In the genomic region with DNA sequence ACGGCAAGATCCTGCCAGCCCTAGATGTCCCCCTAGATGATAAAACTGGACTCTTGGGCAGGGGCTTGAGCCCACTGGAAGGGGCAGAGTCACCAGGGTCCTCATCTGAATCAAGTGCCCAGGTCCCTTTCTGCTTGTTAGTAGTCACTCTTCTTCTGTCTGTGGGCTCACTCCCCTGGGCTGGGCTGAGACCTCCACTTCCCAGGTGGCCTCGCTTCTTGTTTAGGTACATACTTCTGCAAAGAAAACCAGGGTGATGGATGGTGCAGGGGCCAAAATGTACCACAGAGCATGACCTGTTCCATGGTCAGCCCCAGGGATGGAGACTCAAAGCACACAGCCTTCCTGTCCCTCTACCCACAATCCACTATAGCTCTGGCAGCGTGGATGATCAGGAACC, we compare ENCODE assay signal across 1 cellular context.
TF ChIP-seq lines count a peak whose summit lies in the region.

No MANE protein-coding gene starts in this region.

TF ChIP-seq in WTC11, 78 proteins besides CTCF, POLR2A, EP300 and RAD21 (continued from another document):
- TF ChIP-seq MAX (CRISPR knock-in tag; IDR thresholded peaks at IDR 0.05), result no peak
- TF ChIP-seq SOX15 (CRISPR knock-in tag; IDR thresholded peaks at IDR 0.05), result no peak
- TF ChIP-seq PREB (CRISPR knock-in tag; IDR thresholded peaks at IDR 0.05; ENCODE audit: borderline replicate concordance), result no peak
- TF ChIP-seq ZNF232 (CRISPR knock-in tag; IDR thresholded peaks at IDR 0.05), result no peak
- no peak for TF ChIP-seq ZNF416 (CRISPR knock-in tag; IDR thresholded peaks at IDR 0.05)
- TF ChIP-seq TEAD1 (CRISPR knock-in tag; IDR thresholded peaks at IDR 0.05), result no peak
- TF ChIP-seq ZNF317 (CRISPR knock-in tag; IDR thresholded peaks at IDR 0.05; ENCODE audit: borderline replicate concordance, low read depth), result no peak
- no peak for TF ChIP-seq ZNF425 (CRISPR knock-in tag; conservative IDR thresholded peaks at IDR 0.05)
- TF ChIP-seq, protein P1, sequence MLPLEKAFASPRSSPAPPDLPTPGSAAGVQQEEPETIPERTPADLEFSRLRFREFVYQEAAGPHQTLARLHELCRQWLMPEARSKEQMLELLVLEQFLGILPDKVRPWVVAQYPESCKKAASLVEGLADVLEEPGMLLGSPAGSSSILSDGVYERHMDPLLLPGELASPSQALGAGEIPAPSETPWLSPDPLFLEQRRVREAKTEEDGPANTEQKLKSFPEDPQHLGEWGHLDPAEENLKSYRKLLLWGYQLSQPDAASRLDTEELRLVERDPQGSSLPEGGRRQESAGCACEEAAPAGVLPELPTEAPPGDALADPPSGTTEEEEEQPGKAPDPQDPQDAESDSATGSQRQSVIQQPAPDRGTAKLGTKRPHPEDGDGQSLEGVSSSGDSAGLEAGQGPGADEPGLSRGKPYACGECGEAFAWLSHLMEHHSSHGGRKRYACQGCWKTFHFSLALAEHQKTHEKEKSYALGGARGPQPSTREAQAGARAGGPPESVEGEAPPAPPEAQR (CRISPR knock-in tag; IDR thresholded peaks at IDR 0.05), result no peak
- no peak for TF ChIP-seq ZBTB21 (CRISPR knock-in tag; IDR thresholded peaks at IDR 0.05; ENCODE audit: borderline replicate concordance)
TF ChIP-seq in WTC11: peak in this region for 0.
